8 cellular contexts compared by ENCODE assay signal in the genomic region with DNA sequence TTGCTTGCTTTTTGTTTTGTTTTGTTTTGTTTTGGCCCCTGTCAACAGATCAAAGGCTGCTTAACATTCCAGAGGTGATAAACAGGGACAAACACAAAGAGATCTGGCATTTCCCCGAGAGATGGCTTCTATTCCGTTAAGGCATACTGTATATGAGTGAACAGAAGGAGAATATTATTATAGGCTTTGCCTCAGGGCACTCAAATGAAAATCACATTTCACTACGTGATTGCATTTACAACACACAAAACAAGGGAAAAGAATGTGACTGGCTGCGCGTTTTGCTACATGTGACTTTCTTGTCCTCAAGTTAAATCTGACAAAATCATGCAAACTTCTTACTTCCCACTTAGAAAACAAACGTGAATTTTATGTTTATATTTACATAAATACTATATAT.
"Had no signal": no experiment of that assay in that cellular context is flagged by ENCODE, and none has a peak within 500 bp of the region (broad histone marks: within the 10 kb centered on the region; RNA-seq: fewer than 3 reads in every experiment).

No MANE protein-coding gene starts in this region.

- H3K4me3 ChIP-seq: GM12878 had no signal

- DNase-seq: GDM1, GF-D8 had no signal

- FAIRE-seq: G401.6, GM12878, GM12891, GM12892, GM18507, GM19239 had no signal
